In the genomic region with DNA sequence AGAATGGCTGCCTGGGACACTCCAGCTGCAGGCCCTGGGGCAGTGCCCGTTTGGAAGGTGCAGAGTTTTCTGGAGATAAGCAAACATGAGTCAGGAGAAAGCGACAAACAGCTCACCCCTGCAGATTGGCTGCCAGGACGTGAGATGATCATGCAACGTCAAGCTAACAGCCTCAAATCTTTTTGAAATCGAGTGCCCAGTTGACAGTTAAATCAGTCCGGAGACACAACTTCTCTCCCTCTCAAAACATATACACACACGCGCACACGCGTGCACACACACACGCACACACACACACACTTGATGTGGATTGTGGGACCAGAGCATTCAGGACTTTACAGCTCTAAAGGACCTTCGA, we compare ENCODE assay signal across 12 cellular contexts. TPM values are rescaled to one million over a fixed set of nuclear protein-coding genes. Genes with fewer than 3 reads are reported as not detected.
DNase-seq lines count a peak whose midpoint lies in the region; ATAC-seq and TF ChIP-seq lines count a peak whose summit lies in the region.
"Had no signal": no experiment of that assay in that cellular context is flagged by ENCODE, and none has a peak within 500 bp of the region (broad histone marks: within the 10 kb centered on the region; RNA-seq: fewer than 3 reads in every experiment).

No MANE protein-coding gene starts in this region.

- peaks cover 83% of the 10 kb centered on the region for H3K4me1 Mint-ChIP-seq in activated T-cell treated with anti-CD3 and anti-CD28 coated beads, Interleukin-2, amount 50 U/mL, for 24 hours (ENCODE audit: low read depth)
- peaks cover 86 to 94% of the 10 kb centered on the region in 2 donors for H3K4me1 Mint-ChIP-seq in effector memory CD8-positive, alpha-beta T cell (ENCODE audit: low read depth in 2 of 2)
- peaks cover 96% of the 10 kb centered on the region for H3K4me1 Mint-ChIP-seq in stimulated activated effector memory CD8-positive, alpha-beta T cell treated with anti-CD3 and anti-CD28 coated beads, Interleukin-12 subunit alpha, Interleukin-12 subunit beta, amount 100 ng/mL, for 72 hours

- H3K4me3 ChIP-seq in osteoblast (ENCODE audit: insufficient read depth, low read length) = no peak overlapping the region
- H3K4me3 ChIP-seq: HAP-1, ovary had no signal

- DNase-seq in activated T-cell treated with anti-CD3 and anti-CD28 coated beads, Interleukin-2, amount 50 U/mL, for 24 hours = no peak
- DNase-seq in activated T-cell treated with anti-CD3 and anti-CD28 coated beads, Interleukin-2, amount 50 U/mL, for 1 hour = no peak
- DNase-seq in RPMI7951 (ENCODE audit: low read depth) (peak; percentile 67), osteoblast (ENCODE audit: insufficient read length, low spot score, missing footprints) (no peak), KG1 (lab: John Stamatoyannopoulos, UW) (no peak)
- DNase-seq in effector memory CD8-positive, alpha-beta T cell = no peak
- no peak for DNase-seq in stimulated activated effector memory CD8-positive, alpha-beta T cell treated with anti-CD3 and anti-CD28 coated beads, Interleukin-12 subunit alpha, Interleukin-12 subunit beta, amount 100 ng/mL, for 72 hours (ENCODE audit: low spot score in 2 of 2)
- DNase-seq: left colon; ovary; stimulated activated CD4-positive, alpha-beta T cell treated with anti-CD3 and anti-CD28 coated beads, Interleukin-4, amount 100 ng/mL, for 4 hours had no signal

- no peak overlapping the region for H3K4me2 ChIP-seq in osteoblast (ENCODE audit: insufficient read depth, low read length)

- no peaks in the 10 kb centered on the region for H3K79me2 ChIP-seq in osteoblast (ENCODE audit: insufficient read depth, low read length)

- no peaks in the 10 kb centered on the region for H3K36me3 ChIP-seq in osteoblast (ENCODE audit: insufficient read depth, low read length)
- H3K36me3 ChIP-seq: HAP-1, ovary had no signal

- no peaks in the 10 kb centered on the region for H3K9me3 ChIP-seq in osteoblast (ENCODE audit: low read depth, low read length)
- H3K9me3 ChIP-seq: HAP-1, ovary had no signal

- TF ChIP-seq CTCF in osteoblast (IDR thresholded peaks at IDR 0.05; ENCODE audit: extremely low read depth, low read depth, low read length) = no peak

- peaks cover 9% of the 10 kb centered on the region for H3K4me1 ChIP-seq in osteoblast (ENCODE audit: insufficient read depth, low read length)
- H3K4me1 ChIP-seq: HAP-1 had no signal

- ATAC-seq in effector memory CD8-positive, alpha-beta T cell (replicated peaks) = no peak
- ATAC-seq in stimulated activated effector memory CD8-positive, alpha-beta T cell treated with anti-CD3 and anti-CD28 coated beads, Interleukin-12 subunit alpha, Interleukin-12 subunit beta, amount 100 ng/mL, for 72 hours = no peak
- ATAC-seq in HG02759 (IDR thresholded peaks at IDR 0.05; ENCODE audit: unreplicated experiment) = no peak

- peaks cover 23% of the 10 kb centered on the region for H3K27me3 Mint-ChIP-seq in activated T-cell treated with anti-CD3 and anti-CD28 coated beads, Interleukin-2, amount 50 U/mL, for 24 hours
- no peaks in the 10 kb centered on the region for H3K27me3 Mint-ChIP-seq in effector memory CD8-positive, alpha-beta T cell

- no peaks in the 10 kb centered on the region for H3K36me3 Mint-ChIP-seq in activated T-cell treated with anti-CD3 and anti-CD28 coated beads, Interleukin-2, amount 50 U/mL, for 24 hours (ENCODE audit: low read depth)
- H3K36me3 Mint-ChIP-seq in effector memory CD8-positive, alpha-beta T cell (ENCODE audit: insufficient read depth) = peaks cover 29% of the 10 kb centered on the region
- peaks cover 18% of the 10 kb centered on the region for H3K36me3 Mint-ChIP-seq in stimulated activated effector memory CD8-positive, alpha-beta T cell treated with anti-CD3 and anti-CD28 coated beads, Interleukin-12 subunit alpha, Interleukin-12 subunit beta, amount 100 ng/mL, for 72 hours

- H3K27ac Mint-ChIP-seq in activated T-cell treated with anti-CD3 and anti-CD28 coated beads, Interleukin-2, amount 50 U/mL, for 24 hours = peak overlapping the region; percentile 68
- H3K27ac Mint-ChIP-seq in effector memory CD8-positive, alpha-beta T cell = peak overlapping the region; percentile 96 to 97
- peak overlapping the region; percentile 86 for H3K27ac Mint-ChIP-seq in stimulated activated effector memory CD8-positive, alpha-beta T cell treated with anti-CD3 and anti-CD28 coated beads, Interleukin-12 subunit alpha, Interleukin-12 subunit beta, amount 100 ng/mL, for 72 hours

- peak overlapping the region; percentile 60 for H3K4me3 Mint-ChIP-seq in activated T-cell treated with anti-CD3 and anti-CD28 coated beads, Interleukin-2, amount 50 U/mL, for 24 hours
- H3K4me3 Mint-ChIP-seq in effector memory CD8-positive, alpha-beta T cell = peak overlapping the region; percentile 77 to 81
- peak overlapping the region; percentile 73 for H3K4me3 Mint-ChIP-seq in stimulated activated effector memory CD8-positive, alpha-beta T cell treated with anti-CD3 and anti-CD28 coated beads, Interleukin-12 subunit alpha, Interleukin-12 subunit beta, amount 100 ng/mL, for 72 hours

- H3K27me3 ChIP-seq in osteoblast (ENCODE audit: insufficient read depth, low read length) = peaks cover 25% of the 10 kb centered on the region
- H3K27me3 ChIP-seq: ovary had no signal

- no peaks in the 10 kb centered on the region for H4K20me1 ChIP-seq in osteoblast (ENCODE audit: insufficient read depth, low read length)

- no peak overlapping the region for H3K27ac ChIP-seq in osteoblast (ENCODE audit: low read depth, low read length)
- H3K27ac ChIP-seq: ovary had no signal

- H2AFZ ChIP-seq in osteoblast (ENCODE audit: low read length) = no peak overlapping the region

- H3K9me3 Mint-ChIP-seq in activated T-cell treated with anti-CD3 and anti-CD28 coated beads, Interleukin-2, amount 50 U/mL, for 24 hours = no peaks in the 10 kb centered on the region
- no peaks in the 10 kb centered on the region for H3K9me3 Mint-ChIP-seq in effector memory CD8-positive, alpha-beta T cell
- H3K9me3 Mint-ChIP-seq in stimulated activated effector memory CD8-positive, alpha-beta T cell treated with anti-CD3 and anti-CD28 coated beads, Interleukin-12 subunit alpha, Interleukin-12 subunit beta, amount 100 ng/mL, for 72 hours = no peaks in the 10 kb centered on the region

RNA-seq across cellular contexts. Expression of a gene that starts 49.4 kb away (rescaled TPM):
- total RNA-seq in RPMI7951 (2014; rRNA removed; shearing (Covaris generic)) = 0.36 and 0.78 TPM in 2 replicates
- total RNA-seq in osteoblast = 0.36 and 0.59 TPM in 2 replicates
